1 cellular context compared by ENCODE assay signal in the genomic region with DNA sequence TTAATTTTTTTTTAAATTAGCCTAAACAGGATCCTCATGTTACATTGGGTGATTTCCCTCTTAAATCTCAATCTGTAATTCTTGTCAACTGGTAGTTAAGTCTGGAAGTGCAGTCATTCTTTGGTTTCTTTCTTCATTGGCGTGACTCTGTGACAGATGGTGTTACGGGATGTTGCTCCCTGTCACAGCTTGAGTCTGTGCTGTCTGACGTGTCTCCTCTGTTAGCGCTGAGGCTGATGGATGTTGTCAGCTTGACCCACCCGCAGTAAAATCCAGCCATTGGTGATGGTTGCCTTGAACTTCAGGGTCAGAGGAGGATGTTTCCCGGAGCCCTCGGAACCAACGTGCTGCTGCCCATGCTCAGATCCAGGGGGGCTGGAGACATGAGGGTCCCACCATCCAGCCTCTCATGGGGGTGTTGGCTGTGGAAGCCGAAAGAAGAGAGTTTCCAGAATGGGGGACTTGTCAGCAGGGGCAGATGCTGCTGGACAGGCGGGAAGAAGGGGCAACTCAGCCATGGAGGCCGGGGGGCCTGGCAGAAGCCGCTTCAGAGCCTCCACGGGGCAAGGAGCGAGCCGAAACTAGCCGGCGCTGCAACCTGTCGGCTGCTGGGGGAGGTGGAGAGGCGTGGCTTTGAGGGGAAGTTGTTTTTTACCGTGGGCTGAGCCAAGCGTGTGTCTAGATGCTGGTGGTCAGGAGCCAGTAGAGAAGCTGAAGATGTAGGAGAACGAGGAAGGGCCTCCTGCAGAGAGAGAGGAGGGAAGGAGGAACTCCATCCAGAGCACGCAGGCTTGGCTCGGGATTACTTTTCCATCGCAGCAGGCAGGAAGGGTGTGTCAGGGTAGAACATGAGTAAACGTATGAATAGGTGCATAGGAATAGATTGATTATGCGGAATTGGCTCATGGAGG.
TF ChIP-seq lines count a peak whose summit lies in the region.

No MANE protein-coding gene starts in this region.

TF ChIP-seq in liver, 16 proteins besides CTCF, POLR2A, EP300 and RAD21 (continued from another document):
- no peak for TF ChIP-seq REST (IDR thresholded peaks at IDR 0.05)
